28 cellular contexts compared by ENCODE assay signal in the genomic region with DNA sequence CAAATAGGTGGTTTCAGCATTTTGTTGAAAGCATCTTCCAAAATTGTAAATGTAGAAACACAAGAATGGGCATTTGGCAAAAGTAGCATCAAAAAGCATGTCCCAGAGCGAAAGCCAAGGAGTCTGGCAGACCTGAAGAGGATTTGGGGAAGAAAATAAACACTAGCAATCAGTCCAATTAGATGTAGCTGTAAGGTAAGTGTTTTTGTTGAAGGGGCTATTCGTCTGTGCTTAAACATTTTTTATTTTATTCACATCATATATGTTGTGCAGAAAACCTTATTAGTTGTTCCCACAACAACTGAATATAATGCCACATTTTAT.
DNase-seq lines count a peak whose midpoint lies in the region; ATAC-seq and TF ChIP-seq lines count a peak whose summit lies in the region.
"Had no signal": no experiment of that assay in that cellular context is flagged by ENCODE, and none has a peak within 500 bp of the region (broad histone marks: within the 10 kb centered on the region; RNA-seq: fewer than 3 reads in every experiment).

No MANE protein-coding gene starts in this region.

- no peaks in the 10 kb centered on the region for H3K4me1 Mint-ChIP-seq in CD8-positive, alpha-beta memory T cell
- H3K4me1 Mint-ChIP-seq: activated naive CD8-positive, alpha-beta T cell treated with anti-CD3 and anti-CD28 coated beads, Interleukin-2, amount 50 U/mL, for 24 hours; IgD-negative memory B cell; immature natural killer cell; T-helper 17 cell had no signal

- H3K9ac ChIP-seq in HUES64 (ENCODE audit: low read depth, low read length) = no peak overlapping the region; the same call in 1 of the 2 replicates

- DNase-seq in A172 (ENCODE audit: low spot score) (peak; percentile 1), kidney glomerular epithelial cell (lab: John Stamatoyannopoulos, UW) (no peak)
- DNase-seq in CD8-positive, alpha-beta memory T cell = no peak
- DNase-seq: activated CD4-positive, alpha-beta T cell treated with anti-CD3 and anti-CD28 coated beads, Interleukin-2, amount 50 U/mL, for 48 hours; activated CD4-positive, CD25-positive, alpha-beta regulatory T cell treated with anti-CD3 and anti-CD28 coated beads, Interleukin-2, amount 50 U/mL, for 72 hours; activated gamma-delta T cell treated with Interleukin-2 at 50 U/mL for 16 hours; activated naive CD8-positive, alpha-beta T cell treated with anti-CD3 and anti-CD28 coated beads, Interleukin-2, amount 50 U/mL, for 24 hours; activated T-cell treated with anti-CD3 and anti-CD28 coated beads, Interleukin-2, amount 50 U/mL, for 48 hours; C1 segment of cervical spinal cord; Calu3; caudate nucleus; cortex of kidney; effector memory CD4-positive, alpha-beta T cell; EL; hypothalamus; immature natural killer cell; NCI-H1105; NCI-H526 treated with DMSO at 0.1 percent for 48 hours; stimulated activated CD4-positive, alpha-beta T cell treated with anti-CD3 and anti-CD28 coated beads, Interleukin-4, amount 100 ng/mL, for 4 hours; T-helper 17 cell had no signal

- H3K4me1 ChIP-seq in CD8-positive, alpha-beta memory T cell (ENCODE audit: insufficient read depth, low read length) = no peaks in the 10 kb centered on the region
- H3K4me1 ChIP-seq in HUES64 (ENCODE audit: insufficient read depth, low read length) = no peaks in the 10 kb centered on the region; the same call in 1 of the 2 replicates
- H3K4me1 ChIP-seq: SJSA1, tibial nerve had no signal

- H3K36me3 Mint-ChIP-seq in CD8-positive, alpha-beta memory T cell = no peaks in the 10 kb centered on the region
- H3K36me3 Mint-ChIP-seq: IgD-negative memory B cell, immature natural killer cell had no signal

- H3K27ac ChIP-seq in CD8-positive, alpha-beta memory T cell (ENCODE audit: low read depth, low read length) = peak overlapping the region; percentile 54
- H3K27ac ChIP-seq in HUES64 (ENCODE audit: low read depth, low read length) = no peak overlapping the region
- H3K27ac ChIP-seq: SJSA1, tibial nerve had no signal

- 100% methylated on average over 1 of the region's 2 CpGs for WGBS in HUES64

- POLR2A ChIA-PET in CD8-positive, alpha-beta memory T cell (lab: Charles Lee) = no interaction called here

- CTCF ChIA-PET in CD8-positive, alpha-beta memory T cell (lab: Charles Lee) = no interaction called here

- no peaks in the 10 kb centered on the region for H3K27me3 Mint-ChIP-seq in CD8-positive, alpha-beta memory T cell
- H3K27me3 Mint-ChIP-seq: activated naive CD8-positive, alpha-beta T cell treated with anti-CD3 and anti-CD28 coated beads, Interleukin-2, amount 50 U/mL, for 24 hours; IgD-negative memory B cell; T-helper 17 cell had no signal

- H3K27me3 ChIP-seq in CD8-positive, alpha-beta memory T cell (ENCODE audit: insufficient read depth, low read length, poor library complexity, severe bottlenecking) = no peaks in the 10 kb centered on the region
- no peaks in the 10 kb centered on the region for H3K27me3 ChIP-seq in HUES64 (ENCODE audit: insufficient read depth, low read length)
- H3K27me3 ChIP-seq: SJSA1, tibial nerve had no signal

- H3K27ac Mint-ChIP-seq in CD8-positive, alpha-beta memory T cell = no peak overlapping the region
- H3K27ac Mint-ChIP-seq: activated naive CD8-positive, alpha-beta T cell treated with anti-CD3 and anti-CD28 coated beads, Interleukin-2, amount 50 U/mL, for 24 hours; IgD-negative memory B cell; immature natural killer cell; T-helper 17 cell had no signal

- H3K9me3 Mint-ChIP-seq in CD8-positive, alpha-beta memory T cell = peaks cover 0 to 10% (median 3%) of the 10 kb centered on the region in 5 donors
- H3K9me3 Mint-ChIP-seq: activated naive CD8-positive, alpha-beta T cell treated with anti-CD3 and anti-CD28 coated beads, Interleukin-2, amount 50 U/mL, for 24 hours had no signal

- H3K4me3 ChIP-seq in CD8-positive, alpha-beta memory T cell (ENCODE audit: low read length) = no peak overlapping the region
- H3K4me3 ChIP-seq in HUES64 (ENCODE audit: low read length) = peak overlapping the region; percentile 16; the same call in 1 of the 2 replicates
- H3K4me3 ChIP-seq: SJSA1, tibial nerve had no signal

- no peaks in the 10 kb centered on the region for H3K9me3 ChIP-seq in CD8-positive, alpha-beta memory T cell (ENCODE audit: low read length)
- H3K9me3 ChIP-seq in HUES64 (ENCODE audit: insufficient read depth, low read depth, low read length) = no peaks in the 10 kb centered on the region
- H3K9me3 ChIP-seq: SJSA1, tibial nerve had no signal

- H3K36me3 ChIP-seq in CD8-positive, alpha-beta memory T cell (ENCODE audit: insufficient read depth, low read length) = no peaks in the 10 kb centered on the region
- H3K36me3 ChIP-seq in HUES64 (ENCODE audit: insufficient read depth, low read length) = no peaks in the 10 kb centered on the region
- H3K36me3 ChIP-seq: SJSA1, tibial nerve had no signal

- H3K4me3 Mint-ChIP-seq in CD8-positive, alpha-beta memory T cell = no peak overlapping the region
- H3K4me3 Mint-ChIP-seq: activated naive CD8-positive, alpha-beta T cell treated with anti-CD3 and anti-CD28 coated beads, Interleukin-2, amount 50 U/mL, for 24 hours; IgD-negative memory B cell; immature natural killer cell; T-helper 17 cell had no signal

- ATAC-seq in SK-N-SH treated with all-trans-retinoic acid at 6 μM for 48 hours (peak; percentile 72), GM21423 (IDR thresholded peaks at IDR 0.05; ENCODE audit: unreplicated experiment) (no peak), HG02981 (IDR thresholded peaks at IDR 0.05; ENCODE audit: unreplicated experiment) (no peak)
- ATAC-seq: activated naive CD8-positive, alpha-beta T cell treated with anti-CD3 and anti-CD28 coated beads, Interleukin-2, amount 50 U/mL, for 24 hours; HCT116; T-helper 17 cell had no signal

TF ChIP-seq in SK-N-SH treated with all-trans-retinoic acid at 6 μM for 48 hours, 23 proteins besides CTCF, POLR2A, EP300 and RAD21 (continues in another document):
- TF ChIP-seq ISL1 (CRISPR knock-in tag; IDR thresholded peaks at IDR 0.05) (no peak), ZNF565 (CRISPR knock-in tag; conservative IDR thresholded peaks at IDR 0.05; ENCODE audit: low read depth) (no peak), ZNF70 (CRISPR knock-in tag; IDR thresholded peaks at IDR 0.05) (no peak), GLIS3 (CRISPR knock-in tag; IDR thresholded peaks at IDR 0.05) (no peak), ARNTL (CRISPR knock-in tag; IDR thresholded peaks at IDR 0.05; ENCODE audit: borderline replicate concordance, low read depth) (no peak), RARB (CRISPR knock-in tag; IDR thresholded peaks at IDR 0.05) (no peak), TOX (CRISPR knock-in tag; IDR thresholded peaks at IDR 0.05; ENCODE audit: borderline replicate concordance) (no peak), TCF4 (CRISPR knock-in tag; IDR thresholded peaks at IDR 0.05; ENCODE audit: borderline replicate concordance) (no peak), ZC3H10 (CRISPR knock-in tag; IDR thresholded peaks at IDR 0.05) (no peak), ZFP3 (CRISPR knock-in tag; IDR thresholded peaks at IDR 0.05) (no peak), SNAI2 (CRISPR knock-in tag; IDR thresholded peaks at IDR 0.05) (no peak)
- TF ChIP-seq, protein P1, sequence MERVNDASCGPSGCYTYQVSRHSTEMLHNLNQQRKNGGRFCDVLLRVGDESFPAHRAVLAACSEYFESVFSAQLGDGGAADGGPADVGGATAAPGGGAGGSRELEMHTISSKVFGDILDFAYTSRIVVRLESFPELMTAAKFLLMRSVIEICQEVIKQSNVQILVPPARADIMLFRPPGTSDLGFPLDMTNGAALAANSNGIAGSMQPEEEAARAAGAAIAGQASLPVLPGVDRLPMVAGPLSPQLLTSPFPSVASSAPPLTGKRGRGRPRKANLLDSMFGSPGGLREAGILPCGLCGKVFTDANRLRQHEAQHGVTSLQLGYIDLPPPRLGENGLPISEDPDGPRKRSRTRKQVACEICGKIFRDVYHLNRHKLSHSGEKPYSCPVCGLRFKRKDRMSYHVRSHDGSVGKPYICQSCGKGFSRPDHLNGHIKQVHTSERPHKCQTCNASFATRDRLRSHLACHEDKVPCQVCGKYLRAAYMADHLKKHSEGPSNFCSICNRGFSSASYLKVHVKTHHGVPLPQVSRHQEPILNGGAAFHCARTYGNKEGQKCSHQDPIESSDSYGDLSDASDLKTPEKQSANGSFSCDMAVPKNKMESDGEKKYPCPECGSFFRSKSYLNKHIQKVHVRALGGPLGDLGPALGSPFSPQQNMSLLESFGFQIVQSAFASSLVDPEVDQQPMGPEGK (CRISPR knock-in tag; IDR thresholded peaks at IDR 0.05; ENCODE audit: borderline replicate concordance) = no peak
- TF ChIP-seq, protein P2, sequence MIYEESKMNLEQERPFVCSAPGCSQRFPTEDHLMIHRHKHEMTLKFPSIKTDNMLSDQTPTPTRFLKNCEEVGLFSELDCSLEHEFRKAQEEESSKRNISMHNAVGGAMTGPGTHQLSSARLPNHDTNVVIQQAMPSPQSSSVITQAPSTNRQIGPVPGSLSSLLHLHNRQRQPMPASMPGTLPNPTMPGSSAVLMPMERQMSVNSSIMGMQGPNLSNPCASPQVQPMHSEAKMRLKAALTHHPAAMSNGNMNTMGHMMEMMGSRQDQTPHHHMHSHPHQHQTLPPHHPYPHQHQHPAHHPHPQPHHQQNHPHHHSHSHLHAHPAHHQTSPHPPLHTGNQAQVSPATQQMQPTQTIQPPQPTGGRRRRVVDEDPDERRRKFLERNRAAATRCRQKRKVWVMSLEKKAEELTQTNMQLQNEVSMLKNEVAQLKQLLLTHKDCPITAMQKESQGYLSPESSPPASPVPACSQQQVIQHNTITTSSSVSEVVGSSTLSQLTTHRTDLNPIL (CRISPR knock-in tag; IDR thresholded peaks at IDR 0.05; ENCODE audit: low read depth) = no peak
- TF ChIP-seq, protein P3, sequence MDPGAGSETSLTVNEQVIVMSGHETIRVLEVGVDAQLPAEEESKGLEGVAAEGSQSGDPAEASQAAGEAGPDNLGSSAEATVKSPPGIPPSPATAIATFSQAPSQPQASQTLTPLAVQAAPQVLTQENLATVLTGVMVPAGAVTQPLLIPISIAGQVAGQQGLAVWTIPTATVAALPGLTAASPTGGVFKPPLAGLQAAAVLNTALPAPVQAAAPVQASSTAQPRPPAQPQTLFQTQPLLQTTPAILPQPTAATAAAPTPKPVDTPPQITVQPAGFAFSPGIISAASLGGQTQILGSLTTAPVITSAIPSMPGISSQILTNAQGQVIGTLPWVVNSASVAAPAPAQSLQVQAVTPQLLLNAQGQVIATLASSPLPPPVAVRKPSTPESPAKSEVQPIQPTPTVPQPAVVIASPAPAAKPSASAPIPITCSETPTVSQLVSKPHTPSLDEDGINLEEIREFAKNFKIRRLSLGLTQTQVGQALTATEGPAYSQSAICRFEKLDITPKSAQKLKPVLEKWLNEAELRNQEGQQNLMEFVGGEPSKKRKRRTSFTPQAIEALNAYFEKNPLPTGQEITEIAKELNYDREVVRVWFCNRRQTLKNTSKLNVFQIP (CRISPR knock-in tag; IDR thresholded peaks at IDR 0.05; ENCODE audit: borderline replicate concordance, low read depth) = no peak
